19 cellular contexts compared by ENCODE assay signal in genomic region chr6:90271831-90272230, GRCh38. TPM values are rescaled to one million over a fixed set of nuclear protein-coding genes. Genes with fewer than 3 reads are reported as not detected.
A peak's percentile ranks its signal among the peaks of the same experiment; 100 is the strongest.
DNase-seq lines count a peak whose midpoint lies in the region; ATAC-seq and TF ChIP-seq lines count a peak whose summit lies in the region.
"Had no signal": no experiment of that assay in that cellular context is flagged by ENCODE, and none has a peak within 500 bp of the region (broad histone marks: within the 10 kb centered on the region; RNA-seq: fewer than 3 reads in every experiment).

No MANE protein-coding gene starts in this region.

- peak overlapping the region; percentile 93 for H3K27ac Mint-ChIP-seq in activated CD4-positive, alpha-beta T cell treated with anti-CD3 and anti-CD28 coated beads, Interleukin-2, amount 10 ng/mL, durations not matched to agents 7 days and 5 days
- peak overlapping the region; percentile 94 for H3K27ac Mint-ChIP-seq in activated CD8-positive, alpha-beta T cell treated with anti-CD3 and anti-CD28 coated beads, Interleukin-2, amount 10 ng/mL, durations not matched to agents 7 days and 5 days
- H3K27ac Mint-ChIP-seq in naive B cell, result peak overlapping the region; percentile 89 to 99 (median 98)
- H3K27ac Mint-ChIP-seq: mesothelial cell of epicardium had no signal

- H3K36me3 ChIP-seq in DOHH2 (ENCODE audit: control insufficient read depth, low read length) (peaks cover 100% of the 10 kb centered on the region), upper lobe of left lung (no peaks in the 10 kb centered on the region)
- H3K36me3 ChIP-seq: gastrocnemius medialis, tibial artery had no signal

- no peak for TF ChIP-seq EP300 in upper lobe of left lung (IDR thresholded peaks at IDR 0.05)

- TF ChIP-seq POLR2A in upper lobe of left lung (IDR thresholded peaks at IDR 0.05), result no peak

- POLR2A ChIA-PET in activated CD4-positive, alpha-beta T cell treated with anti-CD3 and anti-CD28 coated beads, Interleukin-2, amount 10 ng/mL, durations not matched to agents 7 days and 5 days (lab: Charles Lee), result interaction anchor here (1.0 kb wide), 1 partner anchor 33 kb away, joined by 3 read pairs; no protein-coding TSS in a partner anchor
- POLR2A ChIA-PET in activated CD8-positive, alpha-beta T cell treated with anti-CD3 and anti-CD28 coated beads, Interleukin-2, amount 10 ng/mL, durations not matched to agents 7 days and 5 days (lab: Charles Lee), result interaction anchor here (0.7 to 6.1 kb wide), 5 partner anchors 13 to 56 kb away, joined by 3 to 48 read pairs (median 3); no protein-coding TSS in a partner anchor

- H4K20me1 ChIP-seq in DOHH2 (ENCODE audit: control insufficient read depth, insufficient read depth, low read depth, low read length), result peaks cover 69% of the 10 kb centered on the region

- CTCF ChIA-PET in activated CD4-positive, alpha-beta T cell treated with anti-CD3 and anti-CD28 coated beads, Interleukin-2, amount 10 ng/mL, durations not matched to agents 7 days and 5 days (lab: Charles Lee), result interaction anchor here (0.7 to 3.4 kb wide), 8 partner anchors 8 to 335 kb away, joined by 3 to 16 read pairs (median 4); no protein-coding TSS in a partner anchor
- CTCF ChIA-PET in activated CD8-positive, alpha-beta T cell treated with anti-CD3 and anti-CD28 coated beads, Interleukin-2, amount 10 ng/mL, durations not matched to agents 7 days and 5 days (lab: Charles Lee), result interaction anchor here (0.9 to 4.4 kb wide), 13 partner anchors 8 to 207 kb away, joined by 3 to 24 read pairs (median 6); no protein-coding TSS in a partner anchor

- 0 out of 2 replicates have a peak overlapping the region, but pooled peaks have one; percentile 20 for H3K4me2 ChIP-seq in DOHH2 (ENCODE audit: low read length)

- H3K4me3 Mint-ChIP-seq in activated CD4-positive, alpha-beta T cell treated with anti-CD3 and anti-CD28 coated beads, Interleukin-2, amount 10 ng/mL, durations not matched to agents 7 days and 5 days, result peak overlapping the region; percentile 59
- peak overlapping the region; percentile 69 for H3K4me3 Mint-ChIP-seq in activated CD8-positive, alpha-beta T cell treated with anti-CD3 and anti-CD28 coated beads, Interleukin-2, amount 10 ng/mL, durations not matched to agents 7 days and 5 days
- H3K4me3 Mint-ChIP-seq in naive B cell, result peak overlapping the region; percentile 38 to 85 (median 72)
- H3K4me3 Mint-ChIP-seq: mesothelial cell of epicardium had no signal

- peaks cover 47% of the 10 kb centered on the region for H3F3A ChIP-seq in DOHH2 (ENCODE audit: control insufficient read depth, insufficient read depth)

- ATAC-seq in activated CD8-positive, alpha-beta T cell treated with anti-CD3 and anti-CD28 coated beads, Interleukin-2, amount 10 ng/mL, durations not matched to agents 7 days and 5 days, result peak; percentile 7
- ATAC-seq in naive B cell (ENCODE audit: low read depth in 2 of 2) (peak; percentile 31 to 33), upper lobe of left lung (ENCODE audit: low FRiP score in 2 of 2) (no peak)
- ATAC-seq: gastrocnemius medialis, left colon, SK-N-SH treated with all-trans-retinoic acid at 6 μM for 48 hours had no signal

- no peaks in the 10 kb centered on the region for H3K9me3 ChIP-seq in DOHH2 (ENCODE audit: control insufficient read depth, insufficient read depth, low read length)
- no peaks in the 10 kb centered on the region for H3K9me3 ChIP-seq in upper lobe of left lung
- H3K9me3 ChIP-seq: gastrocnemius medialis, tibial artery had no signal

- DNase-seq in activated CD4-positive, alpha-beta T cell treated with anti-CD3 and anti-CD28 coated beads, Interleukin-2, amount 10 ng/mL, durations not matched to agents 7 days and 5 days, result no peak
- no peak for DNase-seq in activated CD4-positive, alpha-beta T cell treated with anti-CD3 and anti-CD28 coated beads, Interleukin-2, amount 50 U/mL, for 4 hours
- DNase-seq in activated CD8-positive, alpha-beta T cell treated with anti-CD3 and anti-CD28 coated beads, Interleukin-2, amount 10 ng/mL, durations not matched to agents 7 days and 5 days, result no peak
- DNase-seq in naive B cell (peak; percentile 49), OCI-M2 (lab: John Stamatoyannopoulos, UW; ENCODE audit: unreplicated experiment) (no peak), upper lobe of left lung (no peak), retina (no peak)
- DNase-seq: dorsolateral prefrontal cortex, erythroblast, gastrocnemius medialis, left colon, NCI-H1436, NCI-H2171, NCI-H69, tibial artery had no signal

- peaks cover 90% of the 10 kb centered on the region for H3K4me1 Mint-ChIP-seq in activated CD4-positive, alpha-beta T cell treated with anti-CD3 and anti-CD28 coated beads, Interleukin-2, amount 10 ng/mL, durations not matched to agents 7 days and 5 days
- peaks cover 87% of the 10 kb centered on the region for H3K4me1 Mint-ChIP-seq in activated CD8-positive, alpha-beta T cell treated with anti-CD3 and anti-CD28 coated beads, Interleukin-2, amount 10 ng/mL, durations not matched to agents 7 days and 5 days (ENCODE audit: low read depth)
- H3K4me1 Mint-ChIP-seq in naive B cell, result peaks cover 63 to 96% (median 83%) of the 10 kb centered on the region in 3 donors

- peaks cover 100% of the 10 kb centered on the region for H3K79me2 ChIP-seq in DOHH2 (ENCODE audit: control insufficient read depth, low read length)

- WGBS in upper lobe of left lung, 2 donors, result 60 to 78% methylated on average over 7 of the region's 7 CpGs

- H3K9me3 Mint-ChIP-seq in activated CD4-positive, alpha-beta T cell treated with anti-CD3 and anti-CD28 coated beads, Interleukin-2, amount 10 ng/mL, durations not matched to agents 7 days and 5 days, result peaks cover 3% of the 10 kb centered on the region
- H3K9me3 Mint-ChIP-seq in activated CD8-positive, alpha-beta T cell treated with anti-CD3 and anti-CD28 coated beads, Interleukin-2, amount 10 ng/mL, durations not matched to agents 7 days and 5 days (ENCODE audit: insufficient read depth), result peaks cover 6% of the 10 kb centered on the region
- peaks cover 0 to 3% (median 0%) of the 10 kb centered on the region in 7 donors for H3K9me3 Mint-ChIP-seq in naive B cell

- no peaks in the 10 kb centered on the region for H3K9me2 ChIP-seq in DOHH2 (replicated peaks; ENCODE audit: control insufficient read depth, low read length)

- H3K4me1 ChIP-seq in DOHH2 (ENCODE audit: control insufficient read depth, low read length), result peaks cover 94% of the 10 kb centered on the region
- no peaks in the 10 kb centered on the region for H3K4me1 ChIP-seq in upper lobe of left lung
- H3K4me1 ChIP-seq: tibial artery had no signal

- H3K36me3 Mint-ChIP-seq in activated CD4-positive, alpha-beta T cell treated with anti-CD3 and anti-CD28 coated beads, Interleukin-2, amount 10 ng/mL, durations not matched to agents 7 days and 5 days (ENCODE audit: low read depth), result peaks cover 40% of the 10 kb centered on the region
- peaks cover 51% of the 10 kb centered on the region for H3K36me3 Mint-ChIP-seq in activated CD8-positive, alpha-beta T cell treated with anti-CD3 and anti-CD28 coated beads, Interleukin-2, amount 10 ng/mL, durations not matched to agents 7 days and 5 days (ENCODE audit: low read depth)
- peaks cover 32 to 40% of the 10 kb centered on the region in 2 donors for H3K36me3 Mint-ChIP-seq in naive B cell

- H3K4me3 ChIP-seq in DOHH2 (ENCODE audit: low read length) (0 out of 2 replicates have a peak overlapping the region, but pooled peaks have one; percentile 15), upper lobe of left lung (no peak overlapping the region)
- H3K4me3 ChIP-seq: dorsolateral prefrontal cortex, gastrocnemius medialis, tibial artery had no signal

- no peaks in the 10 kb centered on the region for H3K27me3 Mint-ChIP-seq in activated CD4-positive, alpha-beta T cell treated with anti-CD3 and anti-CD28 coated beads, Interleukin-2, amount 10 ng/mL, durations not matched to agents 7 days and 5 days
- H3K27me3 Mint-ChIP-seq in activated CD8-positive, alpha-beta T cell treated with anti-CD3 and anti-CD28 coated beads, Interleukin-2, amount 10 ng/mL, durations not matched to agents 7 days and 5 days (ENCODE audit: low read depth), result no peaks in the 10 kb centered on the region
- no peaks in the 10 kb centered on the region for H3K27me3 Mint-ChIP-seq in naive B cell

- TF ChIP-seq CTCF in DOHH2 (IDR thresholded peaks at IDR 0.05; ENCODE audit: low read depth, low read length, poor library complexity, severe bottlenecking), result no peak
- no peak for TF ChIP-seq CTCF in upper lobe of left lung (IDR thresholded peaks at IDR 0.05)

- no peaks in the 10 kb centered on the region for H3K27me3 ChIP-seq in DOHH2 (ENCODE audit: control insufficient read depth, low read length)
- H3K27me3 ChIP-seq in upper lobe of left lung, result no peaks in the 10 kb centered on the region
- H3K27me3 ChIP-seq: dorsolateral prefrontal cortex, gastrocnemius medialis, tibial artery had no signal

- H3K27ac ChIP-seq in DOHH2 (ENCODE audit: low read depth, low read length) (peak overlapping the region; percentile 72; the same call in 1 of the 2 replicates), upper lobe of left lung (no peak overlapping the region)
- H3K27ac ChIP-seq: C4-2B, dorsolateral prefrontal cortex, gastrocnemius medialis, tibial artery had no signal

RNA-seq across cellular contexts. Expression of gene BACH2, which starts 24.8 kb away (rescaled TPM):
- total RNA-seq in activated CD4-positive, alpha-beta T cell treated with anti-CD3 and anti-CD28 coated beads, Interleukin-2, amount 10 ng/mL, durations not matched to agents 7 days and 5 days, result 10 to 100 TPM; 59.4 to 61.6 TPM
- 10 to 100 TPM; 61.3 to 70.9 TPM for total RNA-seq in activated CD8-positive, alpha-beta T cell treated with anti-CD3 and anti-CD28 coated beads, Interleukin-2, amount 10 ng/mL, durations not matched to agents 7 days and 5 days
- polyA plus RNA-seq in naive B cell (ENCODE audit: low read depth in 6 of 6), result 100 to 1,000 TPM in 1 of 6 donors, 10 to 100 TPM in 5; 31.0 to 130 (median 78.4) TPM
- total RNA-seq in upper lobe of left lung, result 1 to 10 TPM; 3.1 to 6.8 (median 5.3) TPM

Comparison
In these comparisons a context has a peak if more than half of its experiments do, and no peak if none do; other contexts are left out.
1. ATAC-seq: peak in activated CD8-positive, alpha-beta T cell treated with anti-CD3 and anti-CD28 coated beads, Interleukin-2, amount 10 ng/mL, durations not matched to agents 7 days and 5 days (single experiment) and naive B cell (2 of 2); none in upper lobe of left lung (0 of 2).
2. RNA of gene BACH2, which starts 24.8 kb away (total RNA-seq): 61.3 to 70.9 TPM in activated CD8-positive, alpha-beta T cell treated with anti-CD3 and anti-CD28 coated beads, Interleukin-2, amount 10 ng/mL, durations not matched to agents 7 days and 5 days and 59.4 to 61.6 TPM in activated CD4-positive, alpha-beta T cell treated with anti-CD3 and anti-CD28 coated beads, Interleukin-2, amount 10 ng/mL, durations not matched to agents 7 days and 5 days; 3.1 to 6.8 TPM in upper lobe of left lung; every median in the first group is over 4 times any median in the second.
3. Peak in every context shown above with its lines, with median percentiles within 50 percentile points of each other: H3K27ac Mint-ChIP-seq and H3K4me3 Mint-ChIP-seq.